20 cellular contexts compared by ENCODE assay signal in genomic region chr10:127872011-127872741, GRCh38. TPM values are rescaled to one million over a fixed set of nuclear protein-coding genes. Genes with fewer than 3 reads are reported as not detected.
DNase-seq lines count a peak whose midpoint lies in the region; ATAC-seq and TF ChIP-seq lines count a peak whose summit lies in the region.
"Had no signal": no experiment of that assay in that cellular context is flagged by ENCODE, and none has a peak within 500 bp of the region (broad histone marks: within the 10 kb centered on the region; RNA-seq: fewer than 3 reads in every experiment).

No MANE protein-coding gene starts in this region.

- DNase-seq in RWPE2 (ENCODE audit: low spot score): no peak
- DNase-seq in fibroblast of mammary gland (ENCODE audit: low read depth): peak; percentile 70
- DNase-seq in neuronal stem cell (ENCODE audit: low spot score): no peak
- no peak for DNase-seq in AG20443 (ENCODE audit: low spot score)
- no peak for DNase-seq in T1000 (lab: John Stamatoyannopoulos, UW)
- no peak for DNase-seq in naive thymus-derived CD4-positive, alpha-beta T cell
- DNase-seq: activated CD4-positive, CD25-positive, alpha-beta regulatory T cell treated with anti-CD3 and anti-CD28 coated beads, Interleukin-2, amount 50 U/mL, for 72 hours; activated naive CD8-positive, alpha-beta T cell treated with anti-CD3 and anti-CD28 coated beads, Interleukin-2, amount 50 U/mL, for 24 hours; BE2C; esophagus squamous epithelium; NCI-H1048; NCI-H82; RPMI8226 had no signal

- no peak overlapping the region for H3K14ac ChIP-seq in neuronal stem cell (ENCODE audit: low read length)

- no peak overlapping the region for H2AK5ac ChIP-seq in neuronal stem cell (ENCODE audit: low read depth, low read length)

- H3K23ac ChIP-seq in neuronal stem cell (ENCODE audit: low read depth, low read length, poor library complexity): no peak overlapping the region

- no peak overlapping the region for H3K27ac Mint-ChIP-seq in naive thymus-derived CD4-positive, alpha-beta T cell
- H3K27ac Mint-ChIP-seq: activated naive CD8-positive, alpha-beta T cell treated with anti-CD3 and anti-CD28 coated beads, Interleukin-2, amount 50 U/mL, for 24 hours; stimulated activated memory B cell treated with anti-CD40 and anti-IgM and Interleukin-4, amounts not matched to agents 10 μg/mL and 1 μg/mL and 100 μg/mL, for 72 hours had no signal

- peaks cover 17 to 52% (median 30%) of the 10 kb centered on the region in 5 donors for H3K27me3 Mint-ChIP-seq in naive thymus-derived CD4-positive, alpha-beta T cell

- no peak overlapping the region; a peak in 1 of 20 replicates for H3K4me3 ChIP-seq in BLaER1 treated with 17β-estradiol and CSF1 and Interleukin-3, amounts not matched to agents 10 nM and 100 nM
- H3K4me3 ChIP-seq in RWPE2 (ENCODE audit: severe bottlenecking) (no peak overlapping the region), fibroblast of mammary gland (ENCODE audit: control insufficient read depth, low read depth, low read length) (no peak overlapping the region), neuronal stem cell (ENCODE audit: low read length in 2 of 2) (peak overlapping the region in 1 of 2 donors; percentile 20)
- H3K4me3 ChIP-seq in naive thymus-derived CD4-positive, alpha-beta T cell (ENCODE audit: low read length): no peak overlapping the region
- H3K4me3 ChIP-seq: esophagus squamous epithelium, HAP-1, lung had no signal

- peak; percentile 50; the same call in 2 of the 3 replicates for ATAC-seq in RWPE2 (ENCODE audit: low read depth)
- ATAC-seq in GM18502 (IDR thresholded peaks at IDR 0.05; ENCODE audit: poor library complexity, unreplicated experiment): no peak
- ATAC-seq in naive thymus-derived CD4-positive, alpha-beta T cell: no peak
- ATAC-seq: activated naive CD8-positive, alpha-beta T cell treated with anti-CD3 and anti-CD28 coated beads, Interleukin-2, amount 50 U/mL, for 24 hours; stimulated activated memory B cell treated with anti-CD40 and anti-IgM and Interleukin-4, amounts not matched to agents 10 μg/mL and 1 μg/mL and 100 μg/mL, for 72 hours had no signal

- H3K4ac ChIP-seq in neuronal stem cell (ENCODE audit: low read length): no peak overlapping the region

- no CpG with 5 or more reads among the region's 23 CpGs for WGBS in neuronal stem cell (ENCODE audit: extremely low coverage in 2 of 2, insufficient read length in 2 of 2, insufficient replicate concordance in 1 of 2), 2 donors

- H3K36me3 Mint-ChIP-seq in naive thymus-derived CD4-positive, alpha-beta T cell: peaks cover 0 to 6% (median 0%) of the 10 kb centered on the region in 5 donors
- H3K36me3 Mint-ChIP-seq: stimulated activated memory B cell treated with anti-CD40 and anti-IgM and Interleukin-4, amounts not matched to agents 10 μg/mL and 1 μg/mL and 100 μg/mL, for 72 hours had no signal

- H2BK120ac ChIP-seq in neuronal stem cell (ENCODE audit: low read depth, low read length): no peak overlapping the region

- intact Hi-C loops in naive thymus-derived CD4-positive, alpha-beta T cell (cut with micrococcal nuclease): no loop called here

- peak overlapping the region in 5 of 11 experiments; percentile 13 to 55 (median 25); a peak in 6 of 22 replicates for H3K9ac ChIP-seq in BLaER1 treated with 17β-estradiol and CSF1 and Interleukin-3, amounts not matched to agents 10 nM and 100 nM
- H3K9ac ChIP-seq in neuronal stem cell (ENCODE audit: low read depth, low read length, poor library complexity): no peak overlapping the region

- no peaks in the 10 kb centered on the region for H3K79me1 ChIP-seq in neuronal stem cell (ENCODE audit: low read depth, low read length)

- H2BK15ac ChIP-seq in neuronal stem cell (ENCODE audit: low read length): no peak overlapping the region

- no peak overlapping the region for H2AFZ ChIP-seq in neuronal stem cell (ENCODE audit: low read length)

- H3K36me3 ChIP-seq in BLaER1 treated with 17β-estradiol and CSF1 and Interleukin-3, amounts not matched to agents 10 nM and 100 nM: no peaks in the 10 kb centered on the region
- no peaks in the 10 kb centered on the region for H3K36me3 ChIP-seq in RWPE2 (ENCODE audit: low read depth)
- H3K36me3 ChIP-seq in neuronal stem cell (replicated peaks in 1 of 2; ENCODE audit: control insufficient read depth in 2 of 2, insufficient read depth in 2 of 2, low read length in 2 of 2): no peaks in the 10 kb centered on the region
- H3K36me3 ChIP-seq in naive thymus-derived CD4-positive, alpha-beta T cell (ENCODE audit: control insufficient read depth in 2 of 3, insufficient read depth in 3 of 3, low read length in 3 of 3): no peaks in the 10 kb centered on the region
- H3K36me3 ChIP-seq: BE2C, esophagus squamous epithelium, HAP-1 had no signal

- H3K4me2 ChIP-seq in BLaER1 treated with 17β-estradiol and CSF1 and Interleukin-3, amounts not matched to agents 10 nM and 100 nM: peak overlapping the region; percentile 64 to 88 (median 76)
- H3K4me2 ChIP-seq in neuronal stem cell (ENCODE audit: insufficient read depth, low read length, poor library complexity, severe bottlenecking): no peak overlapping the region

- H3K18ac ChIP-seq in neuronal stem cell (ENCODE audit: low read length): peak overlapping the region; percentile 11

- H3K4me1 ChIP-seq in BLaER1 treated with 17β-estradiol and CSF1 and Interleukin-3, amounts not matched to agents 10 nM and 100 nM: peaks cover 33 to 43% (median 36%) of the 10 kb centered on the region in 10 experiments
- H3K4me1 ChIP-seq in RWPE2 (ENCODE audit: insufficient read depth, poor library complexity, severe bottlenecking) (no peaks in the 10 kb centered on the region), neuronal stem cell (ENCODE audit: control insufficient read depth in 2 of 2, insufficient read depth in 1 of 2, low read depth in 1 of 2, low read length in 2 of 2) (peaks cover 0 to 5% of the 10 kb centered on the region in 2 donors)
- no peaks in the 10 kb centered on the region for H3K4me1 ChIP-seq in naive thymus-derived CD4-positive, alpha-beta T cell (ENCODE audit: control insufficient read depth in 2 of 2, insufficient read depth in 2 of 2, low read length in 2 of 2)
- H3K4me1 ChIP-seq: BE2C, HAP-1 had no signal

- no peak overlapping the region for H2BK5ac ChIP-seq in neuronal stem cell (ENCODE audit: low read length)

- H3K27ac ChIP-seq in BLaER1 treated with 17β-estradiol and CSF1 and Interleukin-3, amounts not matched to agents 10 nM and 100 nM: peak overlapping the region in 7 of 11 experiments; percentile 13 to 67 (median 48); a peak in 10 of 22 replicates
- no peak overlapping the region for H3K27ac ChIP-seq in RWPE2 (ENCODE audit: poor library complexity, severe bottlenecking)
- no peak overlapping the region for H3K27ac ChIP-seq in neuronal stem cell (replicated peaks; ENCODE audit: low read length)
- H3K27ac ChIP-seq in naive thymus-derived CD4-positive, alpha-beta T cell (ENCODE audit: low read depth, low read length): no peak overlapping the region

- CTCF ChIA-PET in naive thymus-derived CD4-positive, alpha-beta T cell (lab: Charles Lee): no interaction called here

- H3K4me3 Mint-ChIP-seq in naive thymus-derived CD4-positive, alpha-beta T cell: no peak overlapping the region
- H3K4me3 Mint-ChIP-seq: activated naive CD8-positive, alpha-beta T cell treated with anti-CD3 and anti-CD28 coated beads, Interleukin-2, amount 50 U/mL, for 24 hours; neural crest cell; stimulated activated memory B cell treated with anti-CD40 and anti-IgM and Interleukin-4, amounts not matched to agents 10 μg/mL and 1 μg/mL and 100 μg/mL, for 72 hours had no signal

- POLR2A ChIA-PET in naive thymus-derived CD4-positive, alpha-beta T cell (lab: Charles Lee): no interaction called here

- peaks cover 0 to 4% (median 0%) of the 10 kb centered on the region in 7 donors for H3K4me1 Mint-ChIP-seq in naive thymus-derived CD4-positive, alpha-beta T cell
- H3K4me1 Mint-ChIP-seq: activated naive CD8-positive, alpha-beta T cell treated with anti-CD3 and anti-CD28 coated beads, Interleukin-2, amount 50 U/mL, for 24 hours had no signal

- no peak overlapping the region for H2BK12ac ChIP-seq in neuronal stem cell (ENCODE audit: low read length)

- no peak for TF ChIP-seq CTCF in RWPE2 (IDR thresholded peaks at IDR 0.05; ENCODE audit: poor library complexity, severe bottlenecking)
- no peak for TF ChIP-seq CTCF in fibroblast of mammary gland (conservative IDR thresholded peaks at IDR 0.05; ENCODE audit: control insufficient read depth, insufficient read depth, low read depth, low read length)

- no peaks in the 10 kb centered on the region for H4K20me1 ChIP-seq in BLaER1 treated with 17β-estradiol and CSF1 and Interleukin-3, amounts not matched to agents 10 nM and 100 nM

- H3K9me3 ChIP-seq in BLaER1 treated with 17β-estradiol and CSF1 and Interleukin-3, amounts not matched to agents 10 nM and 100 nM (replicated peaks in 1 of 11): peaks cover 10 to 22% (median 16%) of the 10 kb centered on the region in 11 experiments; a peak in 21 of 22 replicates
- H3K9me3 ChIP-seq in RWPE2 (ENCODE audit: severe bottlenecking): peaks cover 9% of the 10 kb centered on the region
- peaks cover 0 to 1% of the 10 kb centered on the region in 2 donors for H3K9me3 ChIP-seq in neuronal stem cell (replicated peaks in 1 of 2; ENCODE audit: control insufficient read depth in 2 of 2, insufficient read depth in 1 of 2, low read depth in 1 of 2, low read length in 2 of 2)
- no peaks in the 10 kb centered on the region for H3K9me3 ChIP-seq in naive thymus-derived CD4-positive, alpha-beta T cell (ENCODE audit: control insufficient read depth in 2 of 3, low read length in 3 of 3)
- H3K9me3 ChIP-seq: BE2C, HAP-1 had no signal

- no peak overlapping the region for H4K8ac ChIP-seq in neuronal stem cell (ENCODE audit: low read depth, low read length)

- H3K9me3 Mint-ChIP-seq in naive thymus-derived CD4-positive, alpha-beta T cell: peaks cover 0 to 28% (median 11%) of the 10 kb centered on the region in 11 donors

- no peaks in the 10 kb centered on the region for H3K27me3 ChIP-seq in BLaER1 treated with 17β-estradiol and CSF1 and Interleukin-3, amounts not matched to agents 10 nM and 100 nM
- H3K27me3 ChIP-seq in RWPE2 (ENCODE audit: insufficient read depth, poor library complexity, severe bottlenecking): peaks cover 3% of the 10 kb centered on the region
- no peaks in the 10 kb centered on the region for H3K27me3 ChIP-seq in neuronal stem cell (ENCODE audit: control insufficient read depth in 3 of 3, insufficient read depth in 3 of 3, low read depth in 1 of 3, low read length in 3 of 3)
- H3K27me3 ChIP-seq in naive thymus-derived CD4-positive, alpha-beta T cell (ENCODE audit: control insufficient read depth in 2 of 2, insufficient read depth in 2 of 2, low read length in 2 of 2): no peaks in the 10 kb centered on the region
- H3K27me3 ChIP-seq: BE2C had no signal

- no peak overlapping the region for H4K91ac ChIP-seq in neuronal stem cell (ENCODE audit: low read depth, low read length, poor library complexity)

RNA-seq across cellular contexts. Expression of gene CLRN3, which starts 20.6 kb away (rescaled TPM):
- polyA plus RNA-seq in neuronal stem cell (2013, experiment 1 of 2): not detected
- polyA plus RNA-seq in neuronal stem cell (2013, experiment 2 of 2): not detected
- total RNA-seq in naive thymus-derived CD4-positive, alpha-beta T cell: not detected
- not detected for polyA plus RNA-seq in naive thymus-derived CD4-positive, alpha-beta T cell
- total RNA-seq: esophagus squamous epithelium; lung; neural crest cell; T-helper 1 cell treated with Interleukin-12 subunit alpha and Interleukin-12 subunit beta and Interleukin-4 antibody, amounts not matched to agents 30 ng/mL and 1 ng/mL, for 36 hours had no signal

RNA-seq across cellular contexts. Expression of gene PTPRE, which starts 34.7 kb away (rescaled TPM):
- polyA plus RNA-seq in neuronal stem cell (2013, experiment 1 of 2): 0.52 TPM
- polyA plus RNA-seq in neuronal stem cell (2013, experiment 2 of 2): 1.0 TPM
- 100 to 1,000 TPM in 1 of 5 experiments, 10 to 100 TPM in 4; 25.4 to 237 (median 29.1) TPM for total RNA-seq in naive thymus-derived CD4-positive, alpha-beta T cell
- polyA plus RNA-seq in naive thymus-derived CD4-positive, alpha-beta T cell: 1 to 10 TPM; 6.6 to 9.4 TPM

Comparison
In these comparisons a context has a peak if more than half of its experiments do, and no peak if none do; other contexts are left out.
1. H3K27ac ChIP-seq: peak in BLaER1 treated with 17β-estradiol and CSF1 and Interleukin-3, amounts not matched to agents 10 nM and 100 nM (7 of 11); none in RWPE2 (single experiment), neuronal stem cell (single experiment) and naive thymus-derived CD4-positive, alpha-beta T cell (single experiment).